8 cellular contexts compared by ENCODE assay signal in the genomic region with DNA sequence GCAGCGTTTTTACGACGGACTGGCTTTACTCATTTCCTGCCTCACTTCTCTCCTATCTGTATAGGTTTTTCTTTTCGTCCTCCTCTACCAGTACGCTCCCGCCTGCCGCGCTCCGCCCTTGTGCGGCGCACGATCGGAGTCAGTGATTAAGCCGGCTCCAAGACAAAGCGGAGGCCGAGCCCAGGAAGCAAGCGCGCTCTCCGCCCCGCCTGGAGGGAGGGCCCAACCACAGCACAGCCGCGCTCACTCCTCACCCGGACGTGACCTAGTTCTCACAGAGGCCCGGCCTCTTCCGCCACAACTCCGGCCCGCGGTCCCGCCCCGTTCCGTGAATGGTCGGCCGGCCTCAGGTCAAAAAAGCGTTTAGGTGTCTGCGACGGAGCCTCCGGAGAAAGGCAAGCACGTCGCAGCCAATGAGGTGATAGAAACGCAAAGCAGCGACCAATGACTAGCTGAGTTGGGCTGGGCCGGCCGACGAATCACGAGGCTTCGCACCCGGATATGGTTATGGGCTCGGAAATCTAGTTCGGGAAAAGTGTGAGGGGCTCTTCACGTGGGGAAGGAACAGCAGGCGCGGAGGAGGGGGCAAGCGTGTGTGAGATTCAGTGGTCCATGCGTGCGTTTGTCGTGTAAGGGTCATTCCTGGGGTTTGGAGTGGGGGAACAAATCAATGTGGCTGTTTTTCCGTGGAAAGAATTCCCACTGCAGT. TPM values are rescaled to one million over a fixed set of nuclear protein-coding genes. Genes with fewer than 3 reads are reported as not detected.
DNase-seq lines count a peak whose midpoint lies in the region; ATAC-seq and TF ChIP-seq lines count a peak whose summit lies in the region.

A gene with protein sequence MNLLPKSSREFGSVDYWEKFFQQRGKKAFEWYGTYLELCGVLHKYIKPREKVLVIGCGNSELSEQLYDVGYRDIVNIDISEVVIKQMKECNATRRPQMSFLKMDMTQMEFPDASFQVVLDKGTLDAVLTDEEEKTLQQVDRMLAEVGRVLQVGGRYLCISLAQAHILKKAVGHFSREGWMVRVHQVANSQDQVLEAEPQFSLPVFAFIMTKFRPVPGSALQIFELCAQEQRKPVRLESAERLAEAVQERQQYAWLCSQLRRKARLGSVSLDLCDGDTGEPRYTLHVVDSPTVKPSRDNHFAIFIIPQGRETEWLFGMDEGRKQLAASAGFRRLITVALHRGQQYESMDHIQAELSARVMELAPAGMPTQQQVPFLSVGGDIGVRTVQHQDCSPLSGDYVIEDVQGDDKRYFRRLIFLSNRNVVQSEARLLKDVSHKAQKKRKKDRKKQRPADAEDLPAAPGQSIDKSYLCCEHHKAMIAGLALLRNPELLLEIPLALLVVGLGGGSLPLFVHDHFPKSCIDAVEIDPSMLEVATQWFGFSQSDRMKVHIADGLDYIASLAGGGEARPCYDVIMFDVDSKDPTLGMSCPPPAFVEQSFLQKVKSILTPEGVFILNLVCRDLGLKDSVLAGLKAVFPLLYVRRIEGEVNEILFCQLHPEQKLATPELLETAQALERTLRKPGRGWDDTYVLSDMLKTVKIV (plus strand): TSS at position 494 of the 709 bp plus-strand sequence. CDS start 308 bp downstream, outside the sequence.

- H2AFZ ChIP-seq in SK-N-SH (ENCODE audit: low read depth) = peak within 1 kb of the TSS; percentile 96

- no peak for TF ChIP-seq RAD21 in SK-N-SH (IDR thresholded peaks at IDR 0.05; ENCODE audit: low read length)

- CTCF ChIA-PET in SK-N-SH (lab: Yijun Ruan, JAX) = interaction anchor here (0.6 to 11.1 kb wide), 6 partner anchors 20 to 221 kb away, joined by 3 to 74 read pairs (median 7); a partner anchor contains a TSS

- peak within 1 kb of the TSS; percentile 71 for H3K9ac ChIP-seq in SK-N-SH

- TF ChIP-seq EP300 in SK-N-SH (IDR thresholded peaks at IDR 0.05; ENCODE audit: borderline replicate concordance in 1 of 2, low read depth in 1 of 2, low read length in 1 of 2) = peak in 1 of 2 experiments; percentile 11; a peak in 1 of 4 replicates
- no peak for TF ChIP-seq EP300 in gastroesophageal sphincter (IDR thresholded peaks at IDR 0.05)

- under 1% methylated on average over 53 of the region's 58 CpGs for WGBS in SK-N-SH (ENCODE audit: low lambda C conversion rate)
- 0% methylated on average over 12 to 14 of the region's 58 CpGs for WGBS in gastroesophageal sphincter (ENCODE audit: low coverage in 1 of 2), 2 donors

- H3K27ac ChIP-seq in SK-N-SH (ENCODE audit: low read depth in 2 of 2, low read length in 1 of 2) = peak within 1 kb of the TSS; percentile 84 to 96
- peak within 1 kb of the TSS; percentile 62 to 93 (median 92) for H3K27ac ChIP-seq in gastroesophageal sphincter
- H3K27ac ChIP-seq in neutrophil = peak within 1 kb of the TSS; percentile 78
- H3K27ac ChIP-seq in substantia nigra (ENCODE audit: low read depth, low read length, poor library complexity, severe bottlenecking) = peak within 1 kb of the TSS; percentile 71

- H3K36me3 ChIP-seq in SK-N-SH (replicated peaks in 1 of 2; ENCODE audit: control insufficient read depth in 1 of 2, insufficient read depth in 2 of 2, low read length in 1 of 2) = peaks cover 3 to 28% of the 10 kb centered on the region in 2 experiments
- H3K36me3 ChIP-seq in gastroesophageal sphincter = peaks cover 0 to 28% of the 10 kb centered on the region in 2 donors
- H3K36me3 ChIP-seq in neutrophil = peaks cover 26% of the 10 kb centered on the region

- H3K27me3 ChIP-seq in SK-N-SH (ENCODE audit: insufficient read depth) = no peaks in the 10 kb centered on the region
- no peaks in the 10 kb centered on the region for H3K27me3 ChIP-seq in gastroesophageal sphincter
- H3K27me3 ChIP-seq in neutrophil = no peaks in the 10 kb centered on the region

- H3K4me1 ChIP-seq in SK-N-SH (ENCODE audit: control insufficient read depth in 1 of 2, insufficient read depth in 2 of 2, low read depth in 1 of 2, low read length in 1 of 2) = peaks cover 9 to 29% of the 10 kb centered on the region in 2 experiments; a peak in 2 of 4 replicates
- peaks cover 0 to 52% (median 17%) of the 10 kb centered on the region in 3 donors for H3K4me1 ChIP-seq in gastroesophageal sphincter
- peaks cover 14 to 22% of the 10 kb centered on the region in 2 experiments for H3K4me1 ChIP-seq in neutrophil (ENCODE audit: control insufficient read depth in 1 of 2, insufficient read depth in 1 of 2, low read depth in 1 of 2, low read length in 1 of 2)

- DNase-seq in GM04504 (ENCODE audit: low read depth) (peak; percentile 98), NCI-H1048 (lab: John Stamatoyannopoulos, UW) (peak; percentile 100), SK-N-SH (peak; percentile 96), substantia nigra (lab: John Stamatoyannopoulos, UW) (peak; percentile 75 to 99 (median 99))
- DNase-seq in activated naive CD4-positive, alpha-beta T cell treated with anti-CD3 and anti-CD28 coated beads, Interleukin-2, amount 50 U/mL, for 16 hours = peak; percentile 99

- peak; percentile 86 to 89 for TF ChIP-seq POLR2A in gastroesophageal sphincter (IDR thresholded peaks at IDR 0.05)

- H3F3A ChIP-seq in SK-N-SH (replicated peaks; ENCODE audit: insufficient read depth) = peaks cover 15% of the 10 kb centered on the region

- H3K4me3 ChIP-seq in SK-N-SH (ENCODE audit: low read depth in 2 of 2, low read length in 1 of 2) (peak within 1 kb of the TSS; percentile 78 to 79), gastroesophageal sphincter (peak within 1 kb of the TSS; percentile 70 to 80), neutrophil (ENCODE audit: low read depth in 1 of 2, low read length in 1 of 2) (peak within 1 kb of the TSS; percentile 75 to 93)

- peak within 1 kb of the TSS; percentile 86 for H3K4me2 ChIP-seq in SK-N-SH

- H4K20me1 ChIP-seq in SK-N-SH (ENCODE audit: insufficient read depth) = no peaks in the 10 kb centered on the region

- no peaks in the 10 kb centered on the region for H3K9me2 ChIP-seq in SK-N-SH

- POLR2A ChIA-PET in SK-N-SH (lab: Yijun Ruan, JAX) = interaction anchor here (1.0 to 1.7 kb wide), 3 partner anchors 15 to 39 kb away, joined by 6 to 12 read pairs (median 6); a partner anchor contains a TSS

- TF ChIP-seq CTCF in SK-N-SH (IDR thresholded peaks at IDR 0.05) (no peak), gastroesophageal sphincter (IDR thresholded peaks at IDR 0.05) (peak in 2 of 4 experiments; percentile 9 to 13), neutrophil (IDR thresholded peaks at IDR 0.05) (peak; percentile 37)

- ATAC-seq in HG02571 (IDR thresholded peaks at IDR 0.05; ENCODE audit: unreplicated experiment) (peak; percentile 98), gastroesophageal sphincter (peak; percentile 100)

- peaks cover 42% of the 10 kb centered on the region for H3K79me2 ChIP-seq in SK-N-SH (ENCODE audit: insufficient read depth)

- H3K9me3 ChIP-seq in SK-N-SH = no peaks in the 10 kb centered on the region
- H3K9me3 ChIP-seq in gastroesophageal sphincter = no peaks in the 10 kb centered on the region
- no peaks in the 10 kb centered on the region for H3K9me3 ChIP-seq in neutrophil

TF ChIP-seq in SK-N-SH, 30 proteins besides CTCF, POLR2A, EP300 and RAD21 (continues in another document):
- peak; percentile 84 for TF ChIP-seq GATA2 (CRISPR knock-in tag; IDR thresholded peaks at IDR 0.05)
- TF ChIP-seq, protein P1, sequence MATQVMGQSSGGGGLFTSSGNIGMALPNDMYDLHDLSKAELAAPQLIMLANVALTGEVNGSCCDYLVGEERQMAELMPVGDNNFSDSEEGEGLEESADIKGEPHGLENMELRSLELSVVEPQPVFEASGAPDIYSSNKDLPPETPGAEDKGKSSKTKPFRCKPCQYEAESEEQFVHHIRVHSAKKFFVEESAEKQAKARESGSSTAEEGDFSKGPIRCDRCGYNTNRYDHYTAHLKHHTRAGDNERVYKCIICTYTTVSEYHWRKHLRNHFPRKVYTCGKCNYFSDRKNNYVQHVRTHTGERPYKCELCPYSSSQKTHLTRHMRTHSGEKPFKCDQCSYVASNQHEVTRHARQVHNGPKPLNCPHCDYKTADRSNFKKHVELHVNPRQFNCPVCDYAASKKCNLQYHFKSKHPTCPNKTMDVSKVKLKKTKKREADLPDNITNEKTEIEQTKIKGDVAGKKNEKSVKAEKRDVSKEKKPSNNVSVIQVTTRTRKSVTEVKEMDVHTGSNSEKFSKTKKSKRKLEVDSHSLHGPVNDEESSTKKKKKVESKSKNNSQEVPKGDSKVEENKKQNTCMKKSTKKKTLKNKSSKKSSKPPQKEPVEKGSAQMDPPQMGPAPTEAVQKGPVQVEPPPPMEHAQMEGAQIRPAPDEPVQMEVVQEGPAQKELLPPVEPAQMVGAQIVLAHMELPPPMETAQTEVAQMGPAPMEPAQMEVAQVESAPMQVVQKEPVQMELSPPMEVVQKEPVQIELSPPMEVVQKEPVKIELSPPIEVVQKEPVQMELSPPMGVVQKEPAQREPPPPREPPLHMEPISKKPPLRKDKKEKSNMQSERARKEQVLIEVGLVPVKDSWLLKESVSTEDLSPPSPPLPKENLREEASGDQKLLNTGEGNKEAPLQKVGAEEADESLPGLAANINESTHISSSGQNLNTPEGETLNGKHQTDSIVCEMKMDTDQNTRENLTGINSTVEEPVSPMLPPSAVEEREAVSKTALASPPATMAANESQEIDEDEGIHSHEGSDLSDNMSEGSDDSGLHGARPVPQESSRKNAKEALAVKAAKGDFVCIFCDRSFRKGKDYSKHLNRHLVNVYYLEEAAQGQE (IDR thresholded peaks at IDR 0.05; ENCODE audit: low read depth, low read length) = peak; percentile 53; the same call in 1 of the 2 replicates
- TF ChIP-seq ELF1 (IDR thresholded peaks at IDR 0.05) = peak; percentile 89
- TF ChIP-seq TCF12 (IDR thresholded peaks at IDR 0.05) = peak; percentile 17; the same call in 1 of the 2 replicates
- TF ChIP-seq, protein P2, sequence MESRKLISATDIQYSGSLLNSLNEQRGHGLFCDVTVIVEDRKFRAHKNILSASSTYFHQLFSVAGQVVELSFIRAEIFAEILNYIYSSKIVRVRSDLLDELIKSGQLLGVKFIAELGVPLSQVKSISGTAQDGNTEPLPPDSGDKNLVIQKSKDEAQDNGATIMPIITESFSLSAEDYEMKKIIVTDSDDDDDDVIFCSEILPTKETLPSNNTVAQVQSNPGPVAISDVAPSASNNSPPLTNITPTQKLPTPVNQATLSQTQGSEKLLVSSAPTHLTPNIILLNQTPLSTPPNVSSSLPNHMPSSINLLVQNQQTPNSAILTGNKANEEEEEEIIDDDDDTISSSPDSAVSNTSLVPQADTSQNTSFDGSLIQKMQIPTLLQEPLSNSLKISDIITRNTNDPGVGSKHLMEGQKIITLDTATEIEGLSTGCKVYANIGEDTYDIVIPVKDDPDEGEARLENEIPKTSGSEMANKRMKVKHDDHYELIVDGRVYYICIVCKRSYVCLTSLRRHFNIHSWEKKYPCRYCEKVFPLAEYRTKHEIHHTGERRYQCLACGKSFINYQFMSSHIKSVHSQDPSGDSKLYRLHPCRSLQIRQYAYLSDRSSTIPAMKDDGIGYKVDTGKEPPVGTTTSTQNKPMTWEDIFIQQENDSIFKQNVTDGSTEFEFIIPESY (IDR thresholded peaks at IDR 0.05; ENCODE audit: borderline replicate concordance, low read depth) = no peak

RNA-seq across cellular contexts. Expression of the gene that starts here (rescaled TPM):
- polyA plus RNA-seq in SK-N-SH (2012; rRNA removed) = 32.7 and 41.2 TPM in 2 replicates
- 30.4 and 36.8 TPM in 2 replicates for polyA plus RNA-seq in SK-N-SH (2012; cell fraction: cytosol; rRNA removed)
- 24.8 and 31.7 TPM in 2 replicates for polyA plus RNA-seq in SK-N-SH (2012; cell fraction: nucleus; rRNA removed)
- 10 to 100 TPM; 14.1 to 30.4 (median 15.7) TPM for total RNA-seq in gastroesophageal sphincter

Comparison
In these comparisons a context has a peak if more than half of its experiments do, and no peak if none do; other contexts are left out.
1. Peak in every context shown above with its lines: DNase-seq, ATAC-seq, H3K4me3 ChIP-seq and H3K27ac ChIP-seq.